ENCODE assay signal across 2 cellular contexts in genomic region chr6:127297502-127298070, GRCh38.
TF ChIP-seq lines count a peak whose summit lies in the region.

No MANE protein-coding gene starts in this region.

TF ChIP-seq in HepG2, 621 proteins besides CTCF, POLR2A, EP300 and RAD21 (continues in another document):
- no peak for TF ChIP-seq NFYB (CRISPR knock-in tag; IDR thresholded peaks at IDR 0.05)
- TF ChIP-seq SOX13 (IDR thresholded peaks at IDR 0.05): no peak
- peak in 1 of 2 experiments; percentile 66; a peak in 2 of 4 replicates for TF ChIP-seq SOX13 (CRISPR knock-in tag; conservative IDR thresholded peaks at IDR 0.05 in 1 of 2, IDR thresholded peaks at IDR 0.05 in 1 of 2)
- TF ChIP-seq, protein P1, sequence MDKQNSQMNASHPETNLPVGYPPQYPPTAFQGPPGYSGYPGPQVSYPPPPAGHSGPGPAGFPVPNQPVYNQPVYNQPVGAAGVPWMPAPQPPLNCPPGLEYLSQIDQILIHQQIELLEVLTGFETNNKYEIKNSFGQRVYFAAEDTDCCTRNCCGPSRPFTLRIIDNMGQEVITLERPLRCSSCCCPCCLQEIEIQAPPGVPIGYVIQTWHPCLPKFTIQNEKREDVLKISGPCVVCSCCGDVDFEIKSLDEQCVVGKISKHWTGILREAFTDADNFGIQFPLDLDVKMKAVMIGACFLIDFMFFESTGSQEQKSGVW (CRISPR knock-in tag; IDR thresholded peaks at IDR 0.05; ENCODE audit: borderline replicate concordance): no peak
- TF ChIP-seq, protein P2, sequence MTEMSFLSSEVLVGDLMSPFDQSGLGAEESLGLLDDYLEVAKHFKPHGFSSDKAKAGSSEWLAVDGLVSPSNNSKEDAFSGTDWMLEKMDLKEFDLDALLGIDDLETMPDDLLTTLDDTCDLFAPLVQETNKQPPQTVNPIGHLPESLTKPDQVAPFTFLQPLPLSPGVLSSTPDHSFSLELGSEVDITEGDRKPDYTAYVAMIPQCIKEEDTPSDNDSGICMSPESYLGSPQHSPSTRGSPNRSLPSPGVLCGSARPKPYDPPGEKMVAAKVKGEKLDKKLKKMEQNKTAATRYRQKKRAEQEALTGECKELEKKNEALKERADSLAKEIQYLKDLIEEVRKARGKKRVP (CRISPR knock-in tag; IDR thresholded peaks at IDR 0.05): 0 out of 4 replicates have a peak, but pooled peaks of 1 of the 2 experiments have one; percentile 13
- TF ChIP-seq SOX6 (IDR thresholded peaks at IDR 0.05): no peak
- peak; percentile 75 for TF ChIP-seq SOX6 (CRISPR knock-in tag; IDR thresholded peaks at IDR 0.05)
- 0 out of 2 replicates have a peak, but pooled peaks have one; percentile 10 for TF ChIP-seq SIX4 (CRISPR knock-in tag; IDR thresholded peaks at IDR 0.05)
- TF ChIP-seq DNMT1 (CRISPR knock-in tag; IDR thresholded peaks at IDR 0.05): no peak
- no peak for TF ChIP-seq ZNF282 (IDR thresholded peaks at IDR 0.05; ENCODE audit: partially characterized antibody)
- TF ChIP-seq YY1 (IDR thresholded peaks at IDR 0.05; ENCODE audit: insufficient read depth, insufficient replicate concordance, low read depth, low read length): no peak
- TF ChIP-seq, protein P3, sequence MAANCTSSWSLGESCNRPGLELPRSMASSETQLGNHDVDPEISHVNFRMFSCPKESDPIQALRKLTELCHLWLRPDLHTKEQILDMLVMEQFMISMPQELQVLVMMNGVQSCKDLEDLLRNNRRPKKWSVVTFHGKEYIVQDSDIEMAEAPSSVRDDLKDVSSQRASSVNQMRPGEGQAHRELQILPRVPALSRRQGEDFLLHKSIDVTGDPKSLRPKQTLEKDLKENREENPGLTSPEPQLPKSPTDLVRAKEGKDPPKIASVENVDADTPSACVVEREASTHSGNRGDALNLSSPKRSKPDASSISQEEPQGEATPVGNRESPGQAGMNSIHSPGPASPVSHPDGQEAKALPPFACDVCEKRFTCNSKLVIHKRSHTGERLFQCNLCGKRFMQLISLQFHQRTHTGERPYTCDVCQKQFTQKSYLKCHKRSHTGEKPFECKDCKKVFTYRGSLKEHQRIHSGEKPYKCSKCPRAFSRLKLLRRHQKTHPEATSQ (CRISPR knock-in tag; IDR thresholded peaks at IDR 0.05; ENCODE audit: borderline replicate concordance): peak; percentile 24; the same call in 1 of the 2 replicates
- TF ChIP-seq HMG20B (CRISPR knock-in tag; conservative IDR thresholded peaks at IDR 0.05): peak; percentile 78
- no peak for TF ChIP-seq RBAK (CRISPR knock-in tag; IDR thresholded peaks at IDR 0.05)
- no peak for TF ChIP-seq ELF1 (CRISPR knock-in tag; IDR thresholded peaks at IDR 0.05)
- no peak; the same call in 1 of the 2 replicates for TF ChIP-seq ZKSCAN8 (CRISPR knock-in tag; IDR thresholded peaks at IDR 0.05; ENCODE audit: borderline replicate concordance)
- peak; percentile 22; the same call in 1 of the 2 replicates for TF ChIP-seq ELF3 (CRISPR knock-in tag; IDR thresholded peaks at IDR 0.05)
- no peak for TF ChIP-seq SUZ12 (IDR thresholded peaks at IDR 0.05; ENCODE audit: low read depth, low read length)
- TF ChIP-seq GATAD2A (CRISPR knock-in tag; IDR thresholded peaks at IDR 0.05): peak; percentile 72
- TF ChIP-seq ZNF777 (CRISPR knock-in tag; IDR thresholded peaks at IDR 0.05): no peak
- TF ChIP-seq SMC3 (IDR thresholded peaks at IDR 0.05; ENCODE audit: low read length): no peak
- TF ChIP-seq ZNF281 (CRISPR knock-in tag; IDR thresholded peaks at IDR 0.05; ENCODE audit: borderline replicate concordance): peak; percentile 84
- TF ChIP-seq RAD51 (IDR thresholded peaks at IDR 0.05; ENCODE audit: borderline replicate concordance): no peak
- TF ChIP-seq SMAD9 (CRISPR knock-in tag; IDR thresholded peaks at IDR 0.05): no peak
- no peak for TF ChIP-seq ZNF501 (CRISPR knock-in tag; IDR thresholded peaks at IDR 0.05)
- TF ChIP-seq BCL6 (CRISPR knock-in tag; IDR thresholded peaks at IDR 0.05): peak; percentile 87
- TF ChIP-seq MTA3 (CRISPR knock-in tag; IDR thresholded peaks at IDR 0.05): no peak
- no peak for TF ChIP-seq ZNF792 (CRISPR knock-in tag; IDR thresholded peaks at IDR 0.05)

TF ChIP-seq in WTC11, 78 proteins besides CTCF, POLR2A, EP300 and RAD21 (continues in another document):
- TF ChIP-seq ZNF219 (CRISPR knock-in tag; IDR thresholded peaks at IDR 0.05; ENCODE audit: borderline replicate concordance) (no peak), ZNF263 (CRISPR knock-in tag; IDR thresholded peaks at IDR 0.05; ENCODE audit: low read depth) (no peak), EMX1 (CRISPR knock-in tag; IDR thresholded peaks at IDR 0.05) (no peak), TEAD1 (CRISPR knock-in tag; IDR thresholded peaks at IDR 0.05) (no peak), HMGXB4 (CRISPR knock-in tag; IDR thresholded peaks at IDR 0.05) (no peak), NR1H2 (CRISPR knock-in tag; IDR thresholded peaks at IDR 0.05) (no peak), GABPB1 (CRISPR knock-in tag; IDR thresholded peaks at IDR 0.05) (no peak), AFF4 (CRISPR knock-in tag; IDR thresholded peaks at IDR 0.05; ENCODE audit: borderline replicate concordance) (no peak), ZNF317 (CRISPR knock-in tag; IDR thresholded peaks at IDR 0.05; ENCODE audit: borderline replicate concordance, low read depth) (no peak), OVOL2 (CRISPR knock-in tag; IDR thresholded peaks at IDR 0.05; ENCODE audit: borderline replicate concordance) (no peak), ATF6 (CRISPR knock-in tag; IDR thresholded peaks at IDR 0.05) (no peak), NFATC4 (CRISPR knock-in tag; IDR thresholded peaks at IDR 0.05) (no peak), STAT6 (CRISPR knock-in tag; conservative IDR thresholded peaks at IDR 0.05; ENCODE audit: low read depth) (no peak), ZNF425 (CRISPR knock-in tag; conservative IDR thresholded peaks at IDR 0.05) (no peak)
- TF ChIP-seq, protein P4, sequence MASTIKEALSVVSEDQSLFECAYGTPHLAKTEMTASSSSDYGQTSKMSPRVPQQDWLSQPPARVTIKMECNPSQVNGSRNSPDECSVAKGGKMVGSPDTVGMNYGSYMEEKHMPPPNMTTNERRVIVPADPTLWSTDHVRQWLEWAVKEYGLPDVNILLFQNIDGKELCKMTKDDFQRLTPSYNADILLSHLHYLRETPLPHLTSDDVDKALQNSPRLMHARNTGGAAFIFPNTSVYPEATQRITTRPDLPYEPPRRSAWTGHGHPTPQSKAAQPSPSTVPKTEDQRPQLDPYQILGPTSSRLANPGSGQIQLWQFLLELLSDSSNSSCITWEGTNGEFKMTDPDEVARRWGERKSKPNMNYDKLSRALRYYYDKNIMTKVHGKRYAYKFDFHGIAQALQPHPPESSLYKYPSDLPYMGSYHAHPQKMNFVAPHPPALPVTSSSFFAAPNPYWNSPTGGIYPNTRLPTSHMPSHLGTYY (CRISPR knock-in tag; IDR thresholded peaks at IDR 0.05): no peak
- TF ChIP-seq, protein P5, sequence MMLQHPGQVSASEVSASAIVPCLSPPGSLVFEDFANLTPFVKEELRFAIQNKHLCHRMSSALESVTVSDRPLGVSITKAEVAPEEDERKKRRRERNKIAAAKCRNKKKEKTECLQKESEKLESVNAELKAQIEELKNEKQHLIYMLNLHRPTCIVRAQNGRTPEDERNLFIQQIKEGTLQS (CRISPR knock-in tag; conservative IDR thresholded peaks at IDR 0.05): no peak
- TF ChIP-seq, protein P6, sequence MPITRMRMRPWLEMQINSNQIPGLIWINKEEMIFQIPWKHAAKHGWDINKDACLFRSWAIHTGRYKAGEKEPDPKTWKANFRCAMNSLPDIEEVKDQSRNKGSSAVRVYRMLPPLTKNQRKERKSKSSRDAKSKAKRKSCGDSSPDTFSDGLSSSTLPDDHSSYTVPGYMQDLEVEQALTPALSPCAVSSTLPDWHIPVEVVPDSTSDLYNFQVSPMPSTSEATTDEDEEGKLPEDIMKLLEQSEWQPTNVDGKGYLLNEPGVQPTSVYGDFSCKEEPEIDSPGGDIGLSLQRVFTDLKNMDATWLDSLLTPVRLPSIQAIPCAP (CRISPR knock-in tag; IDR thresholded peaks at IDR 0.05): no peak
